In the genomic region with DNA sequence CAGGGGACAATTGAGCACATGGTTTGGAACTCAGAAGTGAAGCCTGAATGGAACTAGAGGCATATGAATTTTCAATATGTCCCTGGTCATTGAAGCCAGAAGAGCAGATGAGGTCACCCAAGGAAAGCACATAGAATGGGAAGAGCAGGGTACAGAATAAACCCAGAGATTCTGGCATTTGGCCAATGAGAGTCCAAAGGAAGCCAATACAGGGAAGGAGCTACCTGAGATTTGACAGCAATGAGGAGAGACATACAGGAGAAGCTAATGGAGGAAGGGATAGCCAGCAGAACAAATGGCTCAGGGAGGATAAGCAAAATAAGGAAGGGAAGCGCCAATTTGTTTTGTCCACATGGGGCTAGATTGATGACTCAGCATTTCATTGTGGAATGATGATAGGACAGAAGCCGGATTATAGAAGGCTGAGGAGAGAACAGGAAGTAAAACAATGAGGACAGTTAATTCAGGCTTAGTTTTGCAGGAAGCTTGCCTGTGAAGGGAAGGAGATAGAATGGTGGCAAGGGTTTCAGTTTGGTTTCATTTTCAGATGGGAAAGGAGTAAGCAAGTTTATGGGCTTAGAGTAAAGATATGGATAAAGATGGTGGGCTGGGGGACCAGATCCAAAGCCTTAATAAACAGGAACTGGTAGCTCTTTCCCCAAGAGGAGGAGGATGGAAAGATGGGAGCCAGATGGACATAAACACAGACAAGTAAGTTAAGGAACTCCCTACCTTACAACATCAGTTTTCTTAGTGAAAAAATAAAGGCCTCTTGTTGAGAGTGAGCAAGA, we compare ENCODE assay signal across 1 cellular context.
TF ChIP-seq lines count a peak whose summit lies in the region.

No MANE protein-coding gene starts in this region.

TF ChIP-seq in HEK293, 187 proteins besides CTCF, POLR2A, EP300 and RAD21 (continued from another document):
- TF ChIP-seq, protein P1, sequence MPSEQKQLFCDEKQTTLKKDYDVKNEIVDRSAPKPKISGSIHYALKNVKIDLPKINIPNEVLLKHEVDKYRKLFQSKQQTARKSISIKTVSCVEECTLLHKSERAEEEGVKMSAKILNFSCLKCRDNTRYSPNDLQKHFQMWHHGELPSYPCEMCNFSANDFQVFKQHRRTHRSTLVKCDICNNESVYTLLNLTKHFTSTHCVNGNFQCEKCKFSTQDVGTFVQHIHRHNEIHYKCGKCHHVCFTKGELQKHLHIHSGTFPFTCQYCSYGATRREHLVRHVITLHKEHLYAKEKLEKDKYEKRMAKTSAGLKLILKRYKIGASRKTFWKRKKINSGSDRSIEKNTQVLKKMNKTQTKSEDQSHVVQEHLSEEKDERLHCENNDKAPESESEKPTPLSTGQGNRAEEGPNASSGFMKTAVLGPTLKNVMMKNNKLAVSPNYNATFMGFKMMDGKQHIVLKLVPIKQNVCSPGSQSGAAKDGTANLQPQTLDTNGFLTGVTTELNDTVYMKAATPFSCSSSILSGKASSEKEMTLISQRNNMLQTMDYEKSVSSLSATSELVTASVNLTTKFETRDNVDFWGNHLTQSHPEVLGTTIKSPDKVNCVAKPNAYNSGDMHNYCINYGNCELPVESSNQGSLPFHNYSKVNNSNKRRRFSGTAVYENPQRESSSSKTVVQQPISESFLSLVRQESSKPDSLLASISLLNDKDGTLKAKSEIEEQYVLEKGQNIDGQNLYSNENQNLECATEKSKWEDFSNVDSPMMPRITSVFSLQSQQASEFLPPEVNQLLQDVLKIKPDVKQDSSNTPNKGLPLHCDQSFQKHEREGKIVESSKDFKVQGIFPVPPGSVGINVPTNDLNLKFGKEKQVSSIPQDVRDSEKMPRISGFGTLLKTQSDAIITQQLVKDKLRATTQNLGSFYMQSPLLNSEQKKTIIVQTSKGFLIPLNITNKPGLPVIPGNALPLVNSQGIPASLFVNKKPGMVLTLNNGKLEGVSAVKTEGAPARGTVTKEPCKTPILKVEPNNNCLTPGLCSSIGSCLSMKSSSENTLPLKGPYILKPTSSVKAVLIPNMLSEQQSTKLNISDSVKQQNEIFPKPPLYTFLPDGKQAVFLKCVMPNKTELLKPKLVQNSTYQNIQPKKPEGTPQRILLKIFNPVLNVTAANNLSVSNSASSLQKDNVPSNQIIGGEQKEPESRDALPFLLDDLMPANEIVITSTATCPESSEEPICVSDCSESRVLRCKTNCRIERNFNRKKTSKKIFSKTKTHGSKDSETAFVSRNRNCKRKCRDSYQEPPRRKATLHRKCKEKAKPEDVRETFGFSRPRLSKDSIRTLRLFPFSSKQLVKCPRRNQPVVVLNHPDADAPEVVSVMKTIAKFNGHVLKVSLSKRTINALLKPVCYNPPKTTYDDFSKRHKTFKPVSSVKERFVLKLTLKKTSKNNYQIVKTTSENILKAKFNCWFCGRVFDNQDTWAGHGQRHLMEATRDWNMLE (tag by site-specific recombination; conservative IDR thresholded peaks at IDR 0.05; ENCODE audit: low read depth) = 0 out of 2 replicates have a peak, but pooled peaks have one; percentile 31
- TF ChIP-seq ZNF548 (tag by site-specific recombination; IDR thresholded peaks at IDR 0.05) (no peak), ZBTB17 (tag by site-specific recombination; IDR thresholded peaks at IDR 0.05) (peak; percentile 78), ZNF623 (tag by site-specific recombination; IDR thresholded peaks at IDR 0.05) (0 out of 2 replicates have a peak, but pooled peaks have one; percentile 15), ZBTB8A (tag by site-specific recombination; IDR thresholded peaks at IDR 0.05) (peak; percentile 28; the same call in 1 of the 2 replicates), ZNF677 (tag by site-specific recombination; IDR thresholded peaks at IDR 0.05) (no peak), SP7 (tag by site-specific recombination; IDR thresholded peaks at IDR 0.05) (0 out of 2 replicates have a peak, but pooled peaks have one; percentile 13), ZNF544 (tag by site-specific recombination; IDR thresholded peaks at IDR 0.05) (no peak), IKZF3 (tag by site-specific recombination; IDR thresholded peaks at IDR 0.05) (no peak), ZNF558 (tag by site-specific recombination; IDR thresholded peaks at IDR 0.05) (no peak)
- TF ChIP-seq, protein P2, sequence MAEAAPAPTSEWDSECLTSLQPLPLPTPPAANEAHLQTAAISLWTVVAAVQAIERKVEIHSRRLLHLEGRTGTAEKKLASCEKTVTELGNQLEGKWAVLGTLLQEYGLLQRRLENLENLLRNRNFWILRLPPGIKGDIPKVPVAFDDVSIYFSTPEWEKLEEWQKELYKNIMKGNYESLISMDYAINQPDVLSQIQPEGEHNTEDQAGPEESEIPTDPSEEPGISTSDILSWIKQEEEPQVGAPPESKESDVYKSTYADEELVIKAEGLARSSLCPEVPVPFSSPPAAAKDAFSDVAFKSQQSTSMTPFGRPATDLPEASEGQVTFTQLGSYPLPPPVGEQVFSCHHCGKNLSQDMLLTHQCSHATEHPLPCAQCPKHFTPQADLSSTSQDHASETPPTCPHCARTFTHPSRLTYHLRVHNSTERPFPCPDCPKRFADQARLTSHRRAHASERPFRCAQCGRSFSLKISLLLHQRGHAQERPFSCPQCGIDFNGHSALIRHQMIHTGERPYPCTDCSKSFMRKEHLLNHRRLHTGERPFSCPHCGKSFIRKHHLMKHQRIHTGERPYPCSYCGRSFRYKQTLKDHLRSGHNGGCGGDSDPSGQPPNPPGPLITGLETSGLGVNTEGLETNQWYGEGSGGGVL (tag by site-specific recombination; IDR thresholded peaks at IDR 0.05) = 0 out of 2 replicates have a peak, but pooled peaks have one; percentile 7
- TF ChIP-seq, protein P3, sequence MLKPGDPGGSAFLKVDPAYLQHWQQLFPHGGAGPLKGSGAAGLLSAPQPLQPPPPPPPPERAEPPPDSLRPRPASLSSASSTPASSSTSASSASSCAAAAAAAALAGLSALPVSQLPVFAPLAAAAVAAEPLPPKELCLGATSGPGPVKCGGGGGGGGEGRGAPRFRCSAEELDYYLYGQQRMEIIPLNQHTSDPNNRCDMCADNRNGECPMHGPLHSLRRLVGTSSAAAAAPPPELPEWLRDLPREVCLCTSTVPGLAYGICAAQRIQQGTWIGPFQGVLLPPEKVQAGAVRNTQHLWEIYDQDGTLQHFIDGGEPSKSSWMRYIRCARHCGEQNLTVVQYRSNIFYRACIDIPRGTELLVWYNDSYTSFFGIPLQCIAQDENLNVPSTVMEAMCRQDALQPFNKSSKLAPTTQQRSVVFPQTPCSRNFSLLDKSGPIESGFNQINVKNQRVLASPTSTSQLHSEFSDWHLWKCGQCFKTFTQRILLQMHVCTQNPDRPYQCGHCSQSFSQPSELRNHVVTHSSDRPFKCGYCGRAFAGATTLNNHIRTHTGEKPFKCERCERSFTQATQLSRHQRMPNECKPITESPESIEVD (tag by site-specific recombination; IDR thresholded peaks at IDR 0.05) = no peak
- TF ChIP-seq, protein P4, sequence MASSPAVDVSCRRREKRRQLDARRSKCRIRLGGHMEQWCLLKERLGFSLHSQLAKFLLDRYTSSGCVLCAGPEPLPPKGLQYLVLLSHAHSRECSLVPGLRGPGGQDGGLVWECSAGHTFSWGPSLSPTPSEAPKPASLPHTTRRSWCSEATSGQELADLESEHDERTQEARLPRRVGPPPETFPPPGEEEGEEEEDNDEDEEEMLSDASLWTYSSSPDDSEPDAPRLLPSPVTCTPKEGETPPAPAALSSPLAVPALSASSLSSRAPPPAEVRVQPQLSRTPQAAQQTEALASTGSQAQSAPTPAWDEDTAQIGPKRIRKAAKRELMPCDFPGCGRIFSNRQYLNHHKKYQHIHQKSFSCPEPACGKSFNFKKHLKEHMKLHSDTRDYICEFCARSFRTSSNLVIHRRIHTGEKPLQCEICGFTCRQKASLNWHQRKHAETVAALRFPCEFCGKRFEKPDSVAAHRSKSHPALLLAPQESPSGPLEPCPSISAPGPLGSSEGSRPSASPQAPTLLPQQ (tag by site-specific recombination; IDR thresholded peaks at IDR 0.05) = 0 out of 2 replicates have a peak, but pooled peaks have one; percentile 26
- TF ChIP-seq, protein P5, sequence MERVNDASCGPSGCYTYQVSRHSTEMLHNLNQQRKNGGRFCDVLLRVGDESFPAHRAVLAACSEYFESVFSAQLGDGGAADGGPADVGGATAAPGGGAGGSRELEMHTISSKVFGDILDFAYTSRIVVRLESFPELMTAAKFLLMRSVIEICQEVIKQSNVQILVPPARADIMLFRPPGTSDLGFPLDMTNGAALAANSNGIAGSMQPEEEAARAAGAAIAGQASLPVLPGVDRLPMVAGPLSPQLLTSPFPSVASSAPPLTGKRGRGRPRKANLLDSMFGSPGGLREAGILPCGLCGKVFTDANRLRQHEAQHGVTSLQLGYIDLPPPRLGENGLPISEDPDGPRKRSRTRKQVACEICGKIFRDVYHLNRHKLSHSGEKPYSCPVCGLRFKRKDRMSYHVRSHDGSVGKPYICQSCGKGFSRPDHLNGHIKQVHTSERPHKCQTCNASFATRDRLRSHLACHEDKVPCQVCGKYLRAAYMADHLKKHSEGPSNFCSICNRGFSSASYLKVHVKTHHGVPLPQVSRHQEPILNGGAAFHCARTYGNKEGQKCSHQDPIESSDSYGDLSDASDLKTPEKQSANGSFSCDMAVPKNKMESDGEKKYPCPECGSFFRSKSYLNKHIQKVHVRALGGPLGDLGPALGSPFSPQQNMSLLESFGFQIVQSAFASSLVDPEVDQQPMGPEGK (tag by site-specific recombination; IDR thresholded peaks at IDR 0.05) = 0 out of 2 replicates have a peak, but pooled peaks have one; percentile 22
